Comparison of ENCODE assay signal across 1 cellular context in the genomic region with DNA sequence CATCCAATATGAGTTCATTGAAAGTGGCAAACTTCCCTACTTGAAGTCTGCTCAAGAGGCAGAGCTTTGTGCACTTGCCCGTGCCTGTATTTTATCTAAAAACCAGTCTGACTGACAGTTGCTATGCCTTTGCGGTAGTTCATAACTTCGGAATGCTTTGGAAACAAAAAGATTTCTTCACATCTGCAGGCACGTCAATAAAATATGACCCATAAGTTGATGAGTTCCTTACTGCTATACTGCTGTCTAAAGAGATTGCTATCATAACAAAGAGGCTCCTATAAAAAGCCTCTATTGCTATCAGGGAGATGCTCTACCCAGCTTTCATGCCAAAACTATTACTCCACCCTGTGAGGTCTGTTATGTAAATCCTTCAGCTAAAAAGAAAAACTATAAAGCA.
TF ChIP-seq lines count a peak whose summit lies in the region.

No MANE protein-coding gene starts in this region.

TF ChIP-seq in SK-N-SH, 30 proteins besides CTCF, POLR2A, EP300 and RAD21 (continued from another document):
- TF ChIP-seq MEF2A (IDR thresholded peaks at IDR 0.05; ENCODE audit: borderline replicate concordance, low read depth) (peak; percentile 92), FOXM1 (IDR thresholded peaks at IDR 0.05; ENCODE audit: low read depth) (peak; percentile 89), NFIC (IDR thresholded peaks at IDR 0.05; ENCODE audit: borderline replicate concordance) (peak; percentile 86), SMC3 (IDR thresholded peaks at IDR 0.05; ENCODE audit: low read depth, low read length) (no peak), TEAD4 (IDR thresholded peaks at IDR 0.05; ENCODE audit: borderline replicate concordance, insufficient read depth) (peak; percentile 84), TAF1 (IDR thresholded peaks at IDR 0.05; ENCODE audit: borderline replicate concordance, low read depth, low read length) (no peak), FOSL2 (IDR thresholded peaks at IDR 0.05; ENCODE audit: borderline replicate concordance, low read depth) (peak; percentile 57; the same call in 1 of the 2 replicates), POLR2AphosphoS5 (IDR thresholded peaks at IDR 0.05; ENCODE audit: low read depth, low read length) (peak; percentile 87), ELF1 (IDR thresholded peaks at IDR 0.05) (no peak), NRF1 (IDR thresholded peaks at IDR 0.05; ENCODE audit: low read depth, low read length) (no peak), SIN3A (IDR thresholded peaks at IDR 0.05; ENCODE audit: borderline replicate concordance, low read depth, low read length) (no peak; the same call in 1 of the 2 replicates), TCF12 (IDR thresholded peaks at IDR 0.05) (peak; percentile 99)
- TF ChIP-seq, protein P1, sequence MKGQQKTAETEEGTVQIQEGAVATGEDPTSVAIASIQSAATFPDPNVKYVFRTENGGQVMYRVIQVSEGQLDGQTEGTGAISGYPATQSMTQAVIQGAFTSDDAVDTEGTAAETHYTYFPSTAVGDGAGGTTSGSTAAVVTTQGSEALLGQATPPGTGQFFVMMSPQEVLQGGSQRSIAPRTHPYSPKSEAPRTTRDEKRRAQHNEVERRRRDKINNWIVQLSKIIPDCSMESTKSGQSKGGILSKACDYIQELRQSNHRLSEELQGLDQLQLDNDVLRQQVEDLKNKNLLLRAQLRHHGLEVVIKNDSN (IDR thresholded peaks at IDR 0.05; ENCODE audit: borderline replicate concordance, low read depth): 0 out of 2 replicates have a peak, but pooled peaks have one; percentile 24
TF ChIP-seq in SK-N-SH: peak in this region for 12.
